Comparison of ENCODE assay signal across 8 cellular contexts in genomic region chr4:73222466-73223257, GRCh38. TPM values are rescaled to one million over a fixed set of nuclear protein-coding genes. Genes with fewer than 3 reads are reported as not detected.
DNase-seq lines count a peak whose midpoint lies in the region; ATAC-seq and TF ChIP-seq lines count a peak whose summit lies in the region.

No MANE protein-coding gene starts in this region.

- H3K27me3 ChIP-seq in kidney epithelial cell (ENCODE audit: control insufficient read depth, insufficient read depth, low read length), result no peaks in the 10 kb centered on the region

- POLR2A ChIA-PET in AG04449 (lab: Yijun Ruan, JAX), result interaction anchor here (1.4 kb wide), 1 partner anchor 36 kb away, joined by 6 read pairs; the partner anchor contains the start of gene ANKRD17

- peak; percentile 40 for TF ChIP-seq POLR2A in GM18505 (IDR thresholded peaks at IDR 0.05; ENCODE audit: borderline replicate concordance, extremely low read depth, insufficient read depth, insufficient read length)

- H3K4me3 ChIP-seq in AG04449 (ENCODE audit: low read depth, low read length) (peak overlapping the region; percentile 65), kidney epithelial cell (ENCODE audit: low read depth, low read length) (peak overlapping the region; percentile 68)

- DNase-seq in AG04449 (ENCODE audit: low read depth, low spot score), result peak; percentile 88
- DNase-seq in NCI-H146 (lab: John Stamatoyannopoulos, UW), result peak; percentile 86
- peak in 4 of 5 experiments; percentile 2 to 95 (median 54) for DNase-seq in T-helper 2 cell
- peak; percentile 85 for DNase-seq in central memory CD4-positive, alpha-beta T cell
- DNase-seq in kidney epithelial cell (ENCODE audit: low read depth), result peak; percentile 94
- peak; percentile 49 for DNase-seq in stimulated activated CD4-positive, alpha-beta T cell treated with anti-CD3 and anti-CD28 coated beads, Interleukin-2, amount 100 ng/mL, for 4 hours (ENCODE audit: low read depth)

- CTCF ChIA-PET in AG04449 (lab: Yijun Ruan, JAX), result interaction anchor here (0.9 to 1.4 kb wide), 2 partner anchors 14 to 35 kb away, joined by 4 to 6 read pairs; no protein-coding TSS in a partner anchor

- ATAC-seq in GM18505 (IDR thresholded peaks at IDR 0.05; ENCODE audit: unreplicated experiment), result peak; percentile 97
- peak; percentile 99 for ATAC-seq in HG02938 (IDR thresholded peaks at IDR 0.05; ENCODE audit: unreplicated experiment)

- no peaks in the 10 kb centered on the region for H3K36me3 ChIP-seq in kidney epithelial cell (ENCODE audit: control insufficient read depth, insufficient read depth, low read length)

- TF ChIP-seq CTCF in AG04449 (IDR thresholded peaks at IDR 0.05; ENCODE audit: insufficient read depth, low read length, missing control alignments) (no peak), kidney epithelial cell (IDR thresholded peaks at IDR 0.05; ENCODE audit: insufficient read depth, low read length, poor library complexity, severe bottlenecking) (no peak)

RNA-seq across cellular contexts. Expression of gene ANKRD17, which starts 35.9 kb away (rescaled TPM):
- total RNA-seq in kidney epithelial cell, result 39.9 and 41.8 TPM in 2 replicates

Comparison
In these comparisons a context has a peak if more than half of its experiments do, and no peak if none do; other contexts are left out.
1. Peak in every context shown above with its lines: DNase-seq, ATAC-seq and H3K4me3 ChIP-seq.